19 cellular contexts compared by ENCODE assay signal in genomic region chr14:29576997-29577396, GRCh38.
"Had no signal": no experiment of that assay in that cellular context is flagged by ENCODE, and none has a peak within 500 bp of the region (broad histone marks: within the 10 kb centered on the region; RNA-seq: fewer than 3 reads in every experiment).

No MANE protein-coding gene starts in this region.

- H3K4me1 Mint-ChIP-seq: naive thymus-derived CD8-positive, alpha-beta T cell; nephron progenitor cell; stimulated activated naive CD8-positive, alpha-beta T cell treated with anti-CD3 and anti-CD28 coated beads, Interleukin-15, amount 100 ng/mL, for 72 hours had no signal

- H3K27me3 Mint-ChIP-seq: naive thymus-derived CD8-positive, alpha-beta T cell; stimulated activated naive CD8-positive, alpha-beta T cell treated with anti-CD3 and anti-CD28 coated beads, Interleukin-15, amount 100 ng/mL, for 72 hours had no signal

- H3K36me3 Mint-ChIP-seq: naive thymus-derived CD8-positive, alpha-beta T cell had no signal

- H3K4me3 Mint-ChIP-seq: naive thymus-derived CD8-positive, alpha-beta T cell; nephron progenitor cell; stimulated activated naive CD8-positive, alpha-beta T cell treated with anti-CD3 and anti-CD28 coated beads, Interleukin-15, amount 100 ng/mL, for 72 hours had no signal

- DNase-seq: dorsolateral prefrontal cortex; effector CD4-positive, alpha-beta T cell; hypothalamus; left ventricle myocardium superior; lower lobe of right lung; naive thymus-derived CD8-positive, alpha-beta T cell; nephron progenitor cell; occipital lobe; pancreas; right lobe of liver; small intestine; stimulated activated CD4-positive, alpha-beta T cell treated with anti-CD3 and anti-CD28 coated beads, Interleukin-1b, Interleukin-23, amount 100 ng/mL, for 48 hours; stimulated activated CD4-positive, alpha-beta T cell treated with anti-CD3 and anti-CD28 coated beads, Interleukin-4, amount 100 ng/mL, for 1 hour; stimulated activated CD8-positive, alpha-beta memory T cell treated with anti-CD3 and anti-CD28 coated beads, Interleukin-4, amount 100 ng/mL, for 48 hours; stimulated activated naive CD4-positive, alpha-beta T cell; stimulated activated naive CD8-positive, alpha-beta T cell treated with anti-CD3 and anti-CD28 coated beads, Interleukin-15, amount 100 ng/mL, for 72 hours; transverse colon; upper lobe of right lung; uterus had no signal

- H3K27ac Mint-ChIP-seq: naive thymus-derived CD8-positive, alpha-beta T cell; nephron progenitor cell; stimulated activated naive CD8-positive, alpha-beta T cell treated with anti-CD3 and anti-CD28 coated beads, Interleukin-15, amount 100 ng/mL, for 72 hours had no signal
